10 cellular contexts compared by ENCODE assay signal in genomic region chr12:12467222-12467621, GRCh38.
A peak's percentile ranks its signal among the peaks of the same experiment; 100 is the strongest.
DNase-seq lines count a peak whose midpoint lies in the region; ATAC-seq lines count a peak whose summit lies in the region.
"Had no signal": no experiment of that assay in that cellular context is flagged by ENCODE, and none has a peak within 500 bp of the region (broad histone marks: within the 10 kb centered on the region; RNA-seq: fewer than 3 reads in every experiment).

No MANE protein-coding gene starts in this region.

- H3K9me3 Mint-ChIP-seq in activated T-cell treated with anti-CD3 and anti-CD28 coated beads, Interleukin-2, amount 50 U/mL, for 72 hours, result peaks cover 1 to 2% of the 10 kb centered on the region in 2 donors

- peaks cover 75% of the 10 kb centered on the region for H3K4me1 Mint-ChIP-seq in activated T-cell treated with anti-CD3 and anti-CD28 coated beads, Interleukin-2, amount 50 U/mL, for 72 hours (ENCODE audit: low read depth)

- peak overlapping the region; percentile 99 for H3K27ac Mint-ChIP-seq in activated T-cell treated with anti-CD3 and anti-CD28 coated beads, Interleukin-2, amount 50 U/mL, for 72 hours

- H3K27ac ChIP-seq in substantia nigra (ENCODE audit: low read depth, low read length, poor library complexity, severe bottlenecking), result peak overlapping the region; percentile 68

- peak; percentile 59 to 60 for ATAC-seq in activated T-cell treated with anti-CD3 and anti-CD28 coated beads, Interleukin-2, amount 50 U/mL, for 72 hours (replicated peaks in 1 of 2)
- ATAC-seq in left lobe of liver (peak; percentile 77), GM21786 (IDR thresholded peaks at IDR 0.05; ENCODE audit: unreplicated experiment) (no peak), GM19328 (IDR thresholded peaks at IDR 0.05; ENCODE audit: unreplicated experiment) (no peak)

- H3K4me3 Mint-ChIP-seq in activated T-cell treated with anti-CD3 and anti-CD28 coated beads, Interleukin-2, amount 50 U/mL, for 72 hours, result peak overlapping the region; percentile 62 to 80

- DNase-seq in NCI-H2029 (lab: John Stamatoyannopoulos, UW), result peak; percentile 47
- no peak for DNase-seq in NCI-H2029 treated with DMSO at 0.1 percent for 48 hours (lab: John Stamatoyannopoulos, UW)
- DNase-seq in activated T-cell treated with anti-CD3 and anti-CD28 coated beads, Interleukin-2, amount 50 U/mL, for 72 hours, result peak in 1 of 2 donors; percentile 40
- no peak for DNase-seq in left lobe of liver (ENCODE audit: low spot score)
- DNase-seq in substantia nigra (lab: John Stamatoyannopoulos, UW), result peak in 10 of 49 donors; percentile 13 to 56 (median 32)
- no peak for DNase-seq in glomerular visceral epithelial cell (ENCODE audit: extremely low spot score)
- DNase-seq: amniotic stem cell; NK-92 treated with Interleukin-12 subunit alpha and Interleukin-12 subunit beta, amount 100 ng/mL, for 24 hours had no signal

- H3K27me3 Mint-ChIP-seq in activated T-cell treated with anti-CD3 and anti-CD28 coated beads, Interleukin-2, amount 50 U/mL, for 72 hours (ENCODE audit: low read depth), result no peaks in the 10 kb centered on the region

- peaks cover 19 to 30% of the 10 kb centered on the region in 2 donors for H3K36me3 Mint-ChIP-seq in activated T-cell treated with anti-CD3 and anti-CD28 coated beads, Interleukin-2, amount 50 U/mL, for 72 hours (ENCODE audit: insufficient read depth in 2 of 2)

Comparison
In these comparisons a context has a peak if more than half of its experiments do, and no peak if none do; other contexts are left out.
1. ATAC-seq: peak in activated T-cell treated with anti-CD3 and anti-CD28 coated beads, Interleukin-2, amount 50 U/mL, for 72 hours (2 of 2) and left lobe of liver (single experiment); none in GM21786 (single experiment) and GM19328 (single experiment).